1 cellular context compared by ENCODE assay signal in the genomic region with DNA sequence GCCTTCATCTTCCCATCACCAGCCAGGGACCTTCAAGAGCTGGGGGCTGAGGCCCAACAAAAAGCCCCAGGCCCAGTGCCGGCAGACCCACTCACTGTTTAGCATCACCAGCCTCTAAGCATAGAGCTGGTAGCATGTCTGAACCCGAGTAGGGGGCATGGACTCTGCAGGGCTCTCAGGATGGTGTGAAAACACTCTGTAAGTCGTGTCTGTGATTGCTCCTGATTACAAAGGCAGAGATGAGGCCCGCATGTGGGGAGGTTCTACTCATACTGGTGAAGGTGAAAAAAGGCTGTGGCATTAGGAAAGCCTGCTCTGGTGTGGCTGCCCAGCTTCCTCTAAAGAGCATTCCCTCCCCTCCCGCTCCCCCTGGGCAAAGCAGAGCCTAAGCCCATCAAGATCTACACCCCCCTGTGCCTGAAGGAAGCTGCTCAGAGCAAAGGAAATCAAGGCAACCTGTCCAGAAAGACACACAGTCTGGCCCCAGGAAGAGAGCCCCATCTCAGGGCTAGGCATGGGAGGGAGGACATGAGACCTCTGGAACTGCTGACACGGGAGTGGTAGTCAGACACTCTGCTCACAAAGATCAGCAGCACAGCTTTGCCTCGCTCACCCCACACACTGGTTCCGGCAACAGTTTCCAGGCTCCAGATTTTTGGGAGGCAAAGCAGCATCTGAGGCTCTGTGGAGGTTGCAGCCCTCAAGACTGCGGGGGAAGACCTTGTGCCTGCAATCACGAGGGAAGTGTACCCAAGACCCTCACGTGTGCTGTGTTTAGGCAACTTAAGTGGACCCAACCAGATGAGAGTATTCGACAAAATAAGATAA.
TF ChIP-seq lines count a peak whose summit lies in the region.

No MANE protein-coding gene starts in this region.

TF ChIP-seq in WTC11, 78 proteins besides CTCF, POLR2A, EP300 and RAD21 (continued from another document):
- TF ChIP-seq E2F1 (CRISPR knock-in tag; IDR thresholded peaks at IDR 0.05): no peak
